ENCODE assay signal across 10 cellular contexts in genomic region chr13:38180670-38181069, GRCh38.
DNase-seq lines count a peak whose midpoint lies in the region; ATAC-seq and TF ChIP-seq lines count a peak whose summit lies in the region.
"Had no signal": no experiment of that assay in that cellular context is flagged by ENCODE, and none has a peak within 500 bp of the region (broad histone marks: within the 10 kb centered on the region; RNA-seq: fewer than 3 reads in every experiment).

No MANE protein-coding gene starts in this region.

- no peaks in the 10 kb centered on the region for H4K20me1 ChIP-seq in BLaER1

- TF ChIP-seq POLR2A in Peyer's patch (IDR thresholded peaks at IDR 0.05), result no peak

- peak overlapping the region; percentile 48; the same call in 1 of the 2 replicates for H3K4me3 ChIP-seq in BLaER1
- H3K4me3 ChIP-seq in adipocyte (ENCODE audit: low read length), result peak overlapping the region; percentile 63
- peak overlapping the region in 1 of 4 donors; percentile 4 for H3K4me3 ChIP-seq in Peyer's patch
- H3K4me3 ChIP-seq in coronary artery, result no peak overlapping the region
- H3K4me3 ChIP-seq: suprapubic skin had no signal

- H3K4me2 ChIP-seq in BLaER1, result peak overlapping the region; percentile 72

- H3K9ac ChIP-seq in BLaER1 (0 out of 2 replicates have a peak overlapping the region, but pooled peaks have one; percentile 13), adipocyte (ENCODE audit: low read length) (no peak overlapping the region)

- no peaks in the 10 kb centered on the region for H3K27me3 ChIP-seq in BLaER1
- no peaks in the 10 kb centered on the region for H3K27me3 ChIP-seq in adipocyte (replicated peaks; ENCODE audit: control insufficient read depth, insufficient read depth, low read length)
- no peaks in the 10 kb centered on the region for H3K27me3 ChIP-seq in Peyer's patch
- H3K27me3 ChIP-seq: suprapubic skin had no signal

- TF ChIP-seq CTCF in Peyer's patch (IDR thresholded peaks at IDR 0.05) (no peak), coronary artery (IDR thresholded peaks at IDR 0.05) (no peak)

- DNase-seq in adipocyte (ENCODE audit: low read depth), result peak; percentile 36
- DNase-seq in Peyer's patch, result no peak
- DNase-seq in UCSD-AML1 (lab: John Stamatoyannopoulos, UW; ENCODE audit: unreplicated experiment), result no peak
- DNase-seq in coronary artery (ENCODE audit: low spot score), result no peak

- no peaks in the 10 kb centered on the region; the same call in 1 of the 2 replicates for H3K9me3 ChIP-seq in BLaER1
- H3K9me3 ChIP-seq in adipocyte (ENCODE audit: control insufficient read depth, low read length), result no peaks in the 10 kb centered on the region
- no peaks in the 10 kb centered on the region for H3K9me3 ChIP-seq in Peyer's patch
- H3K9me3 ChIP-seq: suprapubic skin had no signal

- ATAC-seq in GM18909 (IDR thresholded peaks at IDR 0.05; ENCODE audit: poor library complexity, unreplicated experiment), result peak; percentile 68
- peak; percentile 63 for ATAC-seq in HG03135 (IDR thresholded peaks at IDR 0.05; ENCODE audit: unreplicated experiment)
- no peak for ATAC-seq in HG03460 (IDR thresholded peaks at IDR 0.05; ENCODE audit: unreplicated experiment)
- ATAC-seq: Panc1 had no signal

- no peaks in the 10 kb centered on the region for H3K36me3 ChIP-seq in BLaER1
- H3K36me3 ChIP-seq in adipocyte (ENCODE audit: control insufficient read depth, insufficient read depth, low read length, severe bottlenecking), result no peaks in the 10 kb centered on the region
- H3K36me3 ChIP-seq in Peyer's patch, result no peaks in the 10 kb centered on the region
- H3K36me3 ChIP-seq: suprapubic skin had no signal

- H3K4me1 ChIP-seq in BLaER1 (peaks cover 7% of the 10 kb centered on the region), adipocyte (ENCODE audit: control insufficient read depth, insufficient read depth, low read length) (no peaks in the 10 kb centered on the region), Peyer's patch (no peaks in the 10 kb centered on the region)

- H3K27ac ChIP-seq in BLaER1 (peak overlapping the region; percentile 39), Peyer's patch (no peak overlapping the region), coronary artery (no peak overlapping the region)
- H3K27ac ChIP-seq: suprapubic skin had no signal
